Comparison of ENCODE assay signal across 27 cellular contexts in the genomic region with DNA sequence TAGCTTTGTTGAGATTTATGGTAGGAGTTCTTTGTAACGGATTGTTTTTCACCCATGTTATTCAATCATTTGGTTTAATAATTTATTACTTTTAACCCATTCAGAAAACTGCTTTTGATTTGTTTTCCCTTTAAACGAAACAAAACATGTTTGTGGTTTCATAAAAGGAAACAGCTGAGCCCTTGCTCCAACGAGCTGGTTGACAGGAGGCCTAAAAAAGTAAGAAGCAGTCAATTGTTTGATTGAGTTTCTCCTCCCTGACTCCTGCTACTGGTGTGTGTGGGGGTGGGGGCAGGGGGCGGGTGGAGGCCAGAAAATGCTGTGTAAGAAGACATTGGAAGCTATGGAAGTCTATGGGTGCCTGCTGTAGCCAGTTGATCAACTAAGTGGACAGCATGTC.
"Had no signal": no experiment of that assay in that cellular context is flagged by ENCODE, and none has a peak within 500 bp of the region (broad histone marks: within the 10 kb centered on the region; RNA-seq: fewer than 3 reads in every experiment).

No MANE protein-coding gene starts in this region.

- H3K4me3 ChIP-seq: SJCRH30, SK-N-MC had no signal

- H3K9me3 Mint-ChIP-seq: activated B cell treated with CpG ODN at 0.5 μM for 24 hours; activated CD4-positive, alpha-beta memory T cell treated with anti-CD3 and anti-CD28 coated beads, Interleukin-2, amount 10 ng/mL, durations not matched to agents 7 days and 5 days; activated naive CD4-positive, alpha-beta T cell treated with anti-CD3 and anti-CD28 coated beads, Interleukin-2, amount 10 ng/mL, durations not matched to agents 7 days and 5 days; activated naive CD8-positive, alpha-beta T cell treated with anti-CD3 and anti-CD28 coated beads, Interleukin-2, amount 50 U/mL, for 24 hours; brain; T-helper 1 cell treated with Interleukin-12 subunit alpha and Interleukin-12 subunit beta and Interleukin-4 antibody, amounts not matched to agents 30 μg/mL and 1 μg/mL, for 36 hours had no signal

- DNase-seq: activated B cell treated with CpG ODN at 0.5 μM for 24 hours; activated CD4-positive, alpha-beta memory T cell treated with anti-CD3 and anti-CD28 coated beads, Interleukin-2, amount 10 ng/mL, durations not matched to agents 7 days and 5 days; activated CD4-positive, alpha-beta T cell treated with anti-CD3 and anti-CD28 coated beads for 48 hours; activated CD4-positive, CD25-positive, alpha-beta regulatory T cell treated with anti-CD3 and anti-CD28 coated beads, Interleukin-2, amount 50 U/mL, for 72 hours; activated CD8-positive, alpha-beta memory T cell treated with anti-CD3 and anti-CD28 coated beads for 24 hours; activated CD8-positive, alpha-beta memory T cell treated with anti-CD3 and anti-CD28 coated beads, Interleukin-2, amount 10 ng/mL, durations not matched to agents 7 days and 5 days; activated CD8-positive, alpha-beta memory T cell treated with anti-CD3 and anti-CD28 coated beads, Interleukin-2, amount 50 U/mL, for 48 hours; activated effector memory CD4-positive, alpha-beta T cell treated with Interleukin-2 at 50 U/mL for 16 hours; activated naive CD4-positive, alpha-beta T cell treated with anti-CD3 and anti-CD28 coated beads, Interleukin-2, amount 10 ng/mL, durations not matched to agents 7 days and 5 days; activated naive CD8-positive, alpha-beta T cell treated with anti-CD3 and anti-CD28 coated beads, Interleukin-2, amount 50 U/mL, for 24 hours; activated T-cell treated with anti-CD3 and anti-CD28 coated beads, Interleukin-2, amount 50 U/mL, for 48 hours; anterior cingulate cortex; central memory CD4-positive, alpha-beta T cell; NCI-H1105; NCI-H1417 treated with DMSO at 0.1 percent for 48 hours; NCI-H1694 treated with DMSO at 0.1 percent for 48 hours; NCI-H2029; NCI-H345; NCI-H524 treated with DMSO at 0.1 percent for 48 hours; SHP77; SJCRH30 had no signal

- H3K27me3 Mint-ChIP-seq: activated B cell treated with CpG ODN at 0.5 μM for 24 hours; activated CD4-positive, alpha-beta memory T cell treated with anti-CD3 and anti-CD28 coated beads, Interleukin-2, amount 10 ng/mL, durations not matched to agents 7 days and 5 days; activated CD8-positive, alpha-beta memory T cell treated with anti-CD3 and anti-CD28 coated beads, Interleukin-2, amount 10 ng/mL, durations not matched to agents 7 days and 5 days; activated naive CD4-positive, alpha-beta T cell treated with anti-CD3 and anti-CD28 coated beads, Interleukin-2, amount 10 ng/mL, durations not matched to agents 7 days and 5 days; activated naive CD8-positive, alpha-beta T cell; activated naive CD8-positive, alpha-beta T cell treated with anti-CD3 and anti-CD28 coated beads, Interleukin-2, amount 50 U/mL, for 24 hours; brain had no signal

- H3K4me1 Mint-ChIP-seq: activated CD4-positive, alpha-beta memory T cell treated with anti-CD3 and anti-CD28 coated beads, Interleukin-2, amount 10 ng/mL, durations not matched to agents 7 days and 5 days; activated naive CD4-positive, alpha-beta T cell treated with anti-CD3 and anti-CD28 coated beads, Interleukin-2, amount 10 ng/mL, durations not matched to agents 7 days and 5 days; activated naive CD8-positive, alpha-beta T cell treated with anti-CD3 and anti-CD28 coated beads, Interleukin-2, amount 50 U/mL, for 24 hours; brain had no signal

- H3K36me3 Mint-ChIP-seq: activated CD8-positive, alpha-beta memory T cell treated with anti-CD3 and anti-CD28 coated beads, Interleukin-2, amount 10 ng/mL, durations not matched to agents 7 days and 5 days; activated naive CD4-positive, alpha-beta T cell treated with anti-CD3 and anti-CD28 coated beads, Interleukin-2, amount 10 ng/mL, durations not matched to agents 7 days and 5 days; activated naive CD8-positive, alpha-beta T cell had no signal

- ATAC-seq: activated CD8-positive, alpha-beta memory T cell treated with anti-CD3 and anti-CD28 coated beads, Interleukin-2, amount 10 ng/mL, durations not matched to agents 7 days and 5 days; activated naive CD8-positive, alpha-beta T cell treated with anti-CD3 and anti-CD28 coated beads, Interleukin-2, amount 50 U/mL, for 24 hours; Panc1 had no signal

- H3K4me3 Mint-ChIP-seq: activated B cell treated with CpG ODN at 0.5 μM for 24 hours; activated CD4-positive, alpha-beta memory T cell treated with anti-CD3 and anti-CD28 coated beads, Interleukin-2, amount 10 ng/mL, durations not matched to agents 7 days and 5 days; activated CD8-positive, alpha-beta memory T cell treated with anti-CD3 and anti-CD28 coated beads, Interleukin-2, amount 10 ng/mL, durations not matched to agents 7 days and 5 days; activated naive CD4-positive, alpha-beta T cell treated with anti-CD3 and anti-CD28 coated beads, Interleukin-2, amount 10 ng/mL, durations not matched to agents 7 days and 5 days; activated naive CD8-positive, alpha-beta T cell; activated naive CD8-positive, alpha-beta T cell treated with anti-CD3 and anti-CD28 coated beads, Interleukin-2, amount 50 U/mL, for 24 hours; brain; T-helper 1 cell treated with Interleukin-12 subunit alpha and Interleukin-12 subunit beta and Interleukin-4 antibody, amounts not matched to agents 30 μg/mL and 1 μg/mL, for 36 hours had no signal

- H3K27ac ChIP-seq: SJCRH30, SK-N-MC, VCaP had no signal

- H3K27me3 ChIP-seq: SJCRH30 had no signal

- H3K9me3 ChIP-seq: SJCRH30 had no signal

- H3K27ac Mint-ChIP-seq: activated B cell treated with CpG ODN at 0.5 μM for 24 hours; activated CD4-positive, alpha-beta memory T cell treated with anti-CD3 and anti-CD28 coated beads, Interleukin-2, amount 10 ng/mL, durations not matched to agents 7 days and 5 days; activated CD8-positive, alpha-beta memory T cell treated with anti-CD3 and anti-CD28 coated beads, Interleukin-2, amount 10 ng/mL, durations not matched to agents 7 days and 5 days; activated naive CD4-positive, alpha-beta T cell treated with anti-CD3 and anti-CD28 coated beads, Interleukin-2, amount 10 ng/mL, durations not matched to agents 7 days and 5 days; activated naive CD8-positive, alpha-beta T cell; activated naive CD8-positive, alpha-beta T cell treated with anti-CD3 and anti-CD28 coated beads, Interleukin-2, amount 50 U/mL, for 24 hours; brain; T-helper 1 cell treated with Interleukin-12 subunit alpha and Interleukin-12 subunit beta and Interleukin-4 antibody, amounts not matched to agents 30 μg/mL and 1 μg/mL, for 36 hours had no signal

- H3K36me3 ChIP-seq: SJCRH30 had no signal
